8 cellular contexts compared by ENCODE assay signal in genomic region chr18:58768293-58768974, GRCh38.
A peak's percentile ranks its signal among the peaks of the same experiment; 100 is the strongest.
DNase-seq lines count a peak whose midpoint lies in the region; ATAC-seq and TF ChIP-seq lines count a peak whose summit lies in the region.

No MANE protein-coding gene starts in this region.

- ATAC-seq in GM21447 (IDR thresholded peaks at IDR 0.05; ENCODE audit: unreplicated experiment) = peak; percentile 71
- ATAC-seq in activated T-cell treated with anti-CD3 and anti-CD28 coated beads, Interleukin-2, amount 50 U/mL, for 72 hours (replicated peaks in 1 of 2) = peak; percentile 96
- ATAC-seq in stimulated activated naive CD8-positive, alpha-beta T cell treated with anti-CD3 and anti-CD28 coated beads, Interleukin-15, amount 100 ng/mL, for 72 hours = peak; percentile 96

- no peaks in the 10 kb centered on the region for H3K36me3 Mint-ChIP-seq in activated T-cell treated with anti-CD3 and anti-CD28 coated beads, Interleukin-2, amount 50 U/mL, for 72 hours (ENCODE audit: insufficient read depth in 2 of 2)
- no peaks in the 10 kb centered on the region for H3K36me3 Mint-ChIP-seq in nephron (ENCODE audit: low read depth)

- H3K9me3 Mint-ChIP-seq in activated T-cell treated with anti-CD3 and anti-CD28 coated beads, Interleukin-2, amount 50 U/mL, for 72 hours = no peaks in the 10 kb centered on the region
- H3K9me3 Mint-ChIP-seq in nephron = no peaks in the 10 kb centered on the region
- H3K9me3 Mint-ChIP-seq in stimulated activated naive CD8-positive, alpha-beta T cell treated with anti-CD3 and anti-CD28 coated beads, Interleukin-15, amount 100 ng/mL, for 72 hours = no peaks in the 10 kb centered on the region

- peaks cover 53% of the 10 kb centered on the region for H3K27me3 Mint-ChIP-seq in activated T-cell treated with anti-CD3 and anti-CD28 coated beads, Interleukin-2, amount 50 U/mL, for 72 hours (ENCODE audit: low read depth)
- H3K27me3 Mint-ChIP-seq in nephron (ENCODE audit: low read depth) = peaks cover 51% of the 10 kb centered on the region
- peaks cover 82% of the 10 kb centered on the region for H3K27me3 Mint-ChIP-seq in stimulated activated naive CD8-positive, alpha-beta T cell treated with anti-CD3 and anti-CD28 coated beads, Interleukin-15, amount 100 ng/mL, for 72 hours

- DNase-seq in Caki2 (ENCODE audit: low read depth) (peak; percentile 59), HUDEP-2 (lab: John Stamatoyannopoulos, UW; ENCODE audit: unreplicated experiment in 76 of 76) (peak in 50 of 76 experiments; percentile 2 to 75 (median 36)), fibroblast of gingiva (ENCODE audit: low read depth) (peak; percentile 30)
- peak; percentile 82 to 83 for DNase-seq in activated T-cell treated with anti-CD3 and anti-CD28 coated beads, Interleukin-2, amount 50 U/mL, for 72 hours
- DNase-seq in stimulated activated naive CD8-positive, alpha-beta T cell treated with anti-CD3 and anti-CD28 coated beads, Interleukin-15, amount 100 ng/mL, for 72 hours = peak; percentile 79

- peak; percentile 98 for TF ChIP-seq CTCF in OCI-LY3 (IDR thresholded peaks at IDR 0.05; ENCODE audit: low read depth, low read length)
- peak; percentile 83 to 97 (median 88) for TF ChIP-seq CTCF in nephron (IDR thresholded peaks at IDR 0.05; ENCODE audit: unreplicated experiment in 3 of 3)

- no peaks in the 10 kb centered on the region for H3K36me3 ChIP-seq in OCI-LY3 (replicated peaks; ENCODE audit: low read depth, low read length)

- peak overlapping the region; percentile 77 for H3K4me2 ChIP-seq in OCI-LY3 (ENCODE audit: low read length)

- H3K9me3 ChIP-seq in OCI-LY3 (ENCODE audit: insufficient read depth, low read length) = no peaks in the 10 kb centered on the region

- peak overlapping the region; percentile 28 for H3K9ac ChIP-seq in OCI-LY3 (ENCODE audit: low read length)

- no peak overlapping the region for H3K27ac ChIP-seq in OCI-LY3 (ENCODE audit: low read length)

- peaks cover 8% of the 10 kb centered on the region for H3K4me1 Mint-ChIP-seq in activated T-cell treated with anti-CD3 and anti-CD28 coated beads, Interleukin-2, amount 50 U/mL, for 72 hours (ENCODE audit: low read depth)
- peaks cover 13% of the 10 kb centered on the region for H3K4me1 Mint-ChIP-seq in nephron
- peaks cover 23% of the 10 kb centered on the region for H3K4me1 Mint-ChIP-seq in stimulated activated naive CD8-positive, alpha-beta T cell treated with anti-CD3 and anti-CD28 coated beads, Interleukin-15, amount 100 ng/mL, for 72 hours

- H3K4me1 ChIP-seq in OCI-LY3 (ENCODE audit: low read length) = peaks cover 34% of the 10 kb centered on the region

- peaks cover 54% of the 10 kb centered on the region for H3K27me3 ChIP-seq in OCI-LY3 (ENCODE audit: low read depth, low read length)

- H3K27ac Mint-ChIP-seq in activated T-cell treated with anti-CD3 and anti-CD28 coated beads, Interleukin-2, amount 50 U/mL, for 72 hours = no peak overlapping the region
- peak overlapping the region in 1 of 3 experiments; percentile 48 for H3K27ac Mint-ChIP-seq in nephron
- no peak overlapping the region for H3K27ac Mint-ChIP-seq in stimulated activated naive CD8-positive, alpha-beta T cell treated with anti-CD3 and anti-CD28 coated beads, Interleukin-15, amount 100 ng/mL, for 72 hours

- H3K4me3 ChIP-seq in OCI-LY3 (ENCODE audit: low read length) = peak overlapping the region; percentile 70

- H3K79me2 ChIP-seq in OCI-LY3 (ENCODE audit: low read length) = no peaks in the 10 kb centered on the region

- peak overlapping the region; percentile 54 for H2AFZ ChIP-seq in OCI-LY3 (ENCODE audit: low read depth, low read length)

- peak overlapping the region; percentile 14 to 66 for H3K4me3 Mint-ChIP-seq in activated T-cell treated with anti-CD3 and anti-CD28 coated beads, Interleukin-2, amount 50 U/mL, for 72 hours
- peak overlapping the region; percentile 56 to 69 (median 63) for H3K4me3 Mint-ChIP-seq in nephron
- H3K4me3 Mint-ChIP-seq in stimulated activated naive CD8-positive, alpha-beta T cell treated with anti-CD3 and anti-CD28 coated beads, Interleukin-15, amount 100 ng/mL, for 72 hours = peak overlapping the region; percentile 58 to 62

- H4K20me1 ChIP-seq in OCI-LY3 (ENCODE audit: insufficient read depth, low read length) = no peaks in the 10 kb centered on the region

- in situ Hi-C loops in Caki2 (cut with HindIII; ENCODE audit: low pct_unique_long_range_greater_than_20kb, low sequenced_read_pairs) = no loop called here

Comparison
In these comparisons a context has a peak if more than half of its experiments do, and no peak if none do; other contexts are left out.
1. DNase-seq: peak in every context shown above with its lines; median percentile 82 in activated T-cell treated with anti-CD3 and anti-CD28 coated beads, Interleukin-2, amount 50 U/mL, for 72 hours; 79 in stimulated activated naive CD8-positive, alpha-beta T cell treated with anti-CD3 and anti-CD28 coated beads, Interleukin-15, amount 100 ng/mL, for 72 hours; 59 in Caki2; 36 in HUDEP-2; 30 in fibroblast of gingiva.